ENCODE assay signal across 22 cellular contexts in the genomic region with DNA sequence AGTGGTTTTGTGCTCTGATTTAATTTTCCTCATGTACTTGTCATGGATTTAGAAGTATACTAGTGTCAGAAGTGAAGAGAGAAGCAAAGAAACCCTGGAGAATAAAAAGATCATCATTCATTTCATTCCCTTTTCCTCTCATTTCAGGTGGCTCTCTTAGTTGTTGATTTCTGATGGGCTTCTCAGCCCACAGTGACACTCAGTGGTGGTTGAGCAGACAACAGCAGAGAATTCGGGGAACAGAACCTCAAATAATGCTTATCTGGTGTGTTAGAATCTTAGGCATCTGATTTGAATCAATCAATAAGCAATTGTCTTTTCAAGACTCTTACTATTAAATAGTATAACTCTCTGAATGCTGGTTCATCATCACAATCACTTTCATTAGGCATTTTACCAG.
DNase-seq lines count a peak whose midpoint lies in the region; ATAC-seq and TF ChIP-seq lines count a peak whose summit lies in the region.
"Had no signal": no experiment of that assay in that cellular context is flagged by ENCODE, and none has a peak within 500 bp of the region (broad histone marks: within the 10 kb centered on the region; RNA-seq: fewer than 3 reads in every experiment).

No MANE protein-coding gene starts in this region.

- no peak overlapping the region for H3K4me3 ChIP-seq in breast epithelium
- H3K4me3 ChIP-seq in OCI-LY3 (ENCODE audit: low read length) = no peak overlapping the region
- H3K4me3 ChIP-seq in endodermal cell (ENCODE audit: low read length) = no peak overlapping the region
- H3K4me3 ChIP-seq: A549, K562, pancreas, smooth muscle cell, tibial artery had no signal

- H3K27ac ChIP-seq in breast epithelium (no peak overlapping the region), OCI-LY3 (ENCODE audit: low read length) (no peak overlapping the region), endodermal cell (ENCODE audit: low read depth, low read length) (no peak overlapping the region)
- H3K27ac ChIP-seq: A549, pancreas, tibial artery had no signal

- H3K4me3 Mint-ChIP-seq in MCF 10A (ENCODE audit: unreplicated experiment) (no peak overlapping the region), endodermal cell (no peak overlapping the region), type B pancreatic cell (no peak overlapping the region)
- H3K4me3 Mint-ChIP-seq: CD4-positive, CD25-positive, alpha-beta regulatory T cell; stimulated activated effector memory CD8-positive, alpha-beta T cell treated with anti-CD3 and anti-CD28 coated beads, Interleukin-12 subunit alpha, Interleukin-12 subunit beta, amount 100 ng/mL, for 72 hours had no signal

- H3K9ac ChIP-seq in OCI-LY3 (ENCODE audit: low read length) (no peak overlapping the region), endodermal cell (ENCODE audit: extremely low read depth, low read length, poor library complexity, severe bottlenecking) (no peak overlapping the region)

- H3K9me3 Mint-ChIP-seq in MCF 10A (ENCODE audit: unreplicated experiment) (no peaks in the 10 kb centered on the region), endodermal cell (peaks cover 21% of the 10 kb centered on the region), type B pancreatic cell (no peaks in the 10 kb centered on the region)

- no peak overlapping the region for H3K27ac Mint-ChIP-seq in MCF 10A (ENCODE audit: low read depth, unreplicated experiment)
- H3K27ac Mint-ChIP-seq in endodermal cell = no peak overlapping the region
- H3K27ac Mint-ChIP-seq in type B pancreatic cell = no peak overlapping the region
- H3K27ac Mint-ChIP-seq: CD4-positive, CD25-positive, alpha-beta regulatory T cell; stimulated activated effector memory CD8-positive, alpha-beta T cell treated with anti-CD3 and anti-CD28 coated beads, Interleukin-12 subunit alpha, Interleukin-12 subunit beta, amount 100 ng/mL, for 72 hours had no signal

- no peaks in the 10 kb centered on the region for H3K79me2 ChIP-seq in OCI-LY3 (ENCODE audit: low read length)

- H3K36me3 ChIP-seq in breast epithelium (no peaks in the 10 kb centered on the region), OCI-LY3 (replicated peaks; ENCODE audit: low read depth, low read length) (no peaks in the 10 kb centered on the region), endodermal cell (ENCODE audit: control insufficient read depth, insufficient read depth, low read length) (no peaks in the 10 kb centered on the region)
- H3K36me3 ChIP-seq: pancreas, tibial artery had no signal

- BruUV-seq in MCF 10A (replicated peaks; lab: Mats Ljungman, UMichigan) = no TSS peak

- 44 to 60% methylated on average over 1 of the region's 1 CpG for WGBS in endodermal cell (ENCODE audit: insufficient coverage in 1 of 2, insufficient read length in 1 of 2), 2 experiments

- H3K27me3 Mint-ChIP-seq in MCF 10A (ENCODE audit: insufficient read depth, unreplicated experiment) = peaks cover 19% of the 10 kb centered on the region
- no peaks in the 10 kb centered on the region for H3K27me3 Mint-ChIP-seq in endodermal cell (ENCODE audit: insufficient read depth)
- no peaks in the 10 kb centered on the region for H3K27me3 Mint-ChIP-seq in type B pancreatic cell
- H3K27me3 Mint-ChIP-seq: CD4-positive, CD25-positive, alpha-beta regulatory T cell had no signal

- TF ChIP-seq CTCF in MCF 10A (IDR thresholded peaks at IDR 0.05; ENCODE audit: unreplicated experiment) = no peak
- TF ChIP-seq CTCF in breast epithelium (IDR thresholded peaks at IDR 0.05) = no peak
- peak; percentile 94 for TF ChIP-seq CTCF in OCI-LY3 (IDR thresholded peaks at IDR 0.05; ENCODE audit: low read depth, low read length)
- TF ChIP-seq CTCF in endodermal cell (conservative IDR thresholded peaks at IDR 0.05) = peak; percentile 78
- peak; percentile 53 for TF ChIP-seq CTCF in type B pancreatic cell (conservative IDR thresholded peaks at IDR 0.05)

- POLR2A ChIA-PET in MCF 10A (lab: Yijun Ruan, JAX) = no interaction called here

- CTCF ChIA-PET in MCF 10A (lab: Yijun Ruan, JAX) = no interaction called here

- TF ChIP-seq POLR2A in breast epithelium (IDR thresholded peaks at IDR 0.05) = no peak

- H3K9me3 ChIP-seq in breast epithelium (no peaks in the 10 kb centered on the region), OCI-LY3 (ENCODE audit: insufficient read depth, low read length) (no peaks in the 10 kb centered on the region), endodermal cell (ENCODE audit: control insufficient read depth, low read length) (peaks cover 10% of the 10 kb centered on the region)
- H3K9me3 ChIP-seq: A549, pancreas, tibial artery had no signal

- DNase-seq in MCF 10A (ENCODE audit: unreplicated experiment) = peak; percentile 5
- DNase-seq in breast epithelium (ENCODE audit: low spot score in 2 of 2) = no peak
- peak; percentile 46 for DNase-seq in endodermal cell
- no peak for DNase-seq in type B pancreatic cell (ENCODE audit: extremely low spot score, unreplicated experiment)
- no peak for DNase-seq in activated T-cell treated with anti-CD3 and anti-CD28 coated beads, Interleukin-2, amount 50 U/mL, for 1 hour
- no peak for DNase-seq in central memory CD4-positive, alpha-beta T cell
- DNase-seq: activated naive CD4-positive, alpha-beta T cell; CD4-positive, CD25-positive, alpha-beta regulatory T cell; dermis blood vessel endothelial cell; NCI-H187; NCI-H510A treated with DMSO at 0.1 percent for 48 hours; pancreas; RPMI8226; T-helper 1 cell; tibial artery had no signal

- H3K4me1 ChIP-seq in breast epithelium (no peaks in the 10 kb centered on the region), OCI-LY3 (ENCODE audit: low read length) (peaks cover 6% of the 10 kb centered on the region), endodermal cell (ENCODE audit: control insufficient read depth, insufficient read depth, low read length) (no peaks in the 10 kb centered on the region)
- H3K4me1 ChIP-seq: A549, pancreas, tibial artery had no signal

- no peak overlapping the region for H3K4me2 ChIP-seq in OCI-LY3 (ENCODE audit: low read length)
- H3K4me2 ChIP-seq: A549, smooth muscle cell had no signal

- H3K4me1 Mint-ChIP-seq in MCF 10A (ENCODE audit: insufficient read depth, unreplicated experiment) (no peaks in the 10 kb centered on the region), endodermal cell (no peaks in the 10 kb centered on the region), type B pancreatic cell (ENCODE audit: unreplicated experiment) (no peaks in the 10 kb centered on the region)
- H3K4me1 Mint-ChIP-seq: CD4-positive, CD25-positive, alpha-beta regulatory T cell; stimulated activated effector memory CD8-positive, alpha-beta T cell treated with anti-CD3 and anti-CD28 coated beads, Interleukin-12 subunit alpha, Interleukin-12 subunit beta, amount 100 ng/mL, for 72 hours had no signal

- H3K36me3 Mint-ChIP-seq in MCF 10A (ENCODE audit: insufficient read depth, unreplicated experiment) (no peaks in the 10 kb centered on the region), endodermal cell (ENCODE audit: low read depth) (peaks cover 11% of the 10 kb centered on the region), type B pancreatic cell (no peaks in the 10 kb centered on the region)
- H3K36me3 Mint-ChIP-seq: CD4-positive, CD25-positive, alpha-beta regulatory T cell; stimulated activated effector memory CD8-positive, alpha-beta T cell treated with anti-CD3 and anti-CD28 coated beads, Interleukin-12 subunit alpha, Interleukin-12 subunit beta, amount 100 ng/mL, for 72 hours had no signal

- H3K27me3 ChIP-seq in breast epithelium (no peaks in the 10 kb centered on the region), OCI-LY3 (ENCODE audit: low read depth, low read length) (peaks cover 5% of the 10 kb centered on the region), endodermal cell (ENCODE audit: control insufficient read depth, insufficient read depth, low read length, poor library complexity, severe bottlenecking) (no peaks in the 10 kb centered on the region)
- H3K27me3 ChIP-seq: pancreas, tibial artery had no signal

- no peak for ATAC-seq in GM19328 (IDR thresholded peaks at IDR 0.05; ENCODE audit: unreplicated experiment)
- ATAC-seq: A549; activated CD4-positive, CD25-positive, alpha-beta regulatory T cell treated with anti-CD3 and anti-CD28 coated beads, Interleukin-2, amount 50 U/mL, for 24 hours; K562; pancreas; stimulated activated effector memory CD8-positive, alpha-beta T cell treated with anti-CD3 and anti-CD28 coated beads, Interleukin-12 subunit alpha, Interleukin-12 subunit beta, amount 100 ng/mL, for 72 hours had no signal

- intact Hi-C loops in MCF 10A (cut with micrococcal nuclease) = loop anchor here (10.0 kb wide), 1 partner anchor 50 kb away; no protein-coding TSS in a partner anchor
- intact Hi-C loops in breast epithelium (cut with DNase I; ENCODE audit: low total_unique reads) = no loop called here

- H4K20me1 ChIP-seq in OCI-LY3 (ENCODE audit: insufficient read depth, low read length) = no peaks in the 10 kb centered on the region

- H2AFZ ChIP-seq in OCI-LY3 (ENCODE audit: low read depth, low read length) = no peak overlapping the region

Comparison
In these comparisons a context has a peak if more than half of its experiments do, and no peak if none do; other contexts are left out.
1. DNase-seq: peak in MCF 10A (single experiment) and endodermal cell (single experiment); none in breast epithelium (0 of 2), type B pancreatic cell (single experiment), activated T-cell treated with anti-CD3 and anti-CD28 coated beads, Interleukin-2, amount 50 U/mL, for 1 hour (single experiment) and central memory CD4-positive, alpha-beta T cell (single experiment).
2. CTCF ChIP-seq: peak in OCI-LY3 (single experiment), endodermal cell (single experiment) and type B pancreatic cell (single experiment); none in MCF 10A (single experiment) and breast epithelium (0 of 3).